1 cellular context compared by ENCODE assay signal in the genomic region with DNA sequence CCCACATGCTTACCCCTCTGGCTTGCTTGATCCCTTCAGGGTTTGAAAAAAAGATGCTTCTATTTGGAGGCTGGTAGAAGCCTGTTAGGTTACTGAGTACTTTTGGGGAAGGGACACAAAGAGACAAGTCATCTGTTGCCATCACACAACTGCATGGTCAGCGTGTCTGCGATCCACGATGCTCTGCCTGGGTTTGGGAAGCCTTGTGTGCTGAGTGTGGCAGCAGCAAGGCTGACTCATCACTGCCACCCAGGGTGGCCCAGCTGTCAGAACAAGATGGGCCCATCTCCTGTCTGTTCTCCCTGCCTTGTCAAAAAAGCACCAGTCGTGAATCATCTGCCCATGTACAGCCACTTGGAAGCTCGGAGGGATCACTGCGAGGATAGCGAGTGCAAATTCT.
TF ChIP-seq lines count a peak whose summit lies in the region.

No MANE protein-coding gene starts in this region.

TF ChIP-seq in HEK293, 187 proteins besides CTCF, POLR2A, EP300 and RAD21 (continued from another document):
- TF ChIP-seq, protein P1, sequence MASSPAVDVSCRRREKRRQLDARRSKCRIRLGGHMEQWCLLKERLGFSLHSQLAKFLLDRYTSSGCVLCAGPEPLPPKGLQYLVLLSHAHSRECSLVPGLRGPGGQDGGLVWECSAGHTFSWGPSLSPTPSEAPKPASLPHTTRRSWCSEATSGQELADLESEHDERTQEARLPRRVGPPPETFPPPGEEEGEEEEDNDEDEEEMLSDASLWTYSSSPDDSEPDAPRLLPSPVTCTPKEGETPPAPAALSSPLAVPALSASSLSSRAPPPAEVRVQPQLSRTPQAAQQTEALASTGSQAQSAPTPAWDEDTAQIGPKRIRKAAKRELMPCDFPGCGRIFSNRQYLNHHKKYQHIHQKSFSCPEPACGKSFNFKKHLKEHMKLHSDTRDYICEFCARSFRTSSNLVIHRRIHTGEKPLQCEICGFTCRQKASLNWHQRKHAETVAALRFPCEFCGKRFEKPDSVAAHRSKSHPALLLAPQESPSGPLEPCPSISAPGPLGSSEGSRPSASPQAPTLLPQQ (tag by site-specific recombination; IDR thresholded peaks at IDR 0.05), result 0 out of 2 replicates have a peak, but pooled peaks have one; percentile 24
- no peak for TF ChIP-seq ZNF596 (tag by site-specific recombination; IDR thresholded peaks at IDR 0.05)
- TF ChIP-seq, protein P2, sequence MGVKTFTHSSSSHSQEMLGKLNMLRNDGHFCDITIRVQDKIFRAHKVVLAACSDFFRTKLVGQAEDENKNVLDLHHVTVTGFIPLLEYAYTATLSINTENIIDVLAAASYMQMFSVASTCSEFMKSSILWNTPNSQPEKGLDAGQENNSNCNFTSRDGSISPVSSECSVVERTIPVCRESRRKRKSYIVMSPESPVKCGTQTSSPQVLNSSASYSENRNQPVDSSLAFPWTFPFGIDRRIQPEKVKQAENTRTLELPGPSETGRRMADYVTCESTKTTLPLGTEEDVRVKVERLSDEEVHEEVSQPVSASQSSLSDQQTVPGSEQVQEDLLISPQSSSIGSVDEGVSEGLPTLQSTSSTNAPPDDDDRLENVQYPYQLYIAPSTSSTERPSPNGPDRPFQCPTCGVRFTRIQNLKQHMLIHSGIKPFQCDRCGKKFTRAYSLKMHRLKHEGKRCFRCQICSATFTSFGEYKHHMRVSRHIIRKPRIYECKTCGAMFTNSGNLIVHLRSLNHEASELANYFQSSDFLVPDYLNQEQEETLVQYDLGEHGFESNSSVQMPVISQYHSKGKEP (tag by site-specific recombination; IDR thresholded peaks at IDR 0.05), result no peak
- TF ChIP-seq, protein P3, sequence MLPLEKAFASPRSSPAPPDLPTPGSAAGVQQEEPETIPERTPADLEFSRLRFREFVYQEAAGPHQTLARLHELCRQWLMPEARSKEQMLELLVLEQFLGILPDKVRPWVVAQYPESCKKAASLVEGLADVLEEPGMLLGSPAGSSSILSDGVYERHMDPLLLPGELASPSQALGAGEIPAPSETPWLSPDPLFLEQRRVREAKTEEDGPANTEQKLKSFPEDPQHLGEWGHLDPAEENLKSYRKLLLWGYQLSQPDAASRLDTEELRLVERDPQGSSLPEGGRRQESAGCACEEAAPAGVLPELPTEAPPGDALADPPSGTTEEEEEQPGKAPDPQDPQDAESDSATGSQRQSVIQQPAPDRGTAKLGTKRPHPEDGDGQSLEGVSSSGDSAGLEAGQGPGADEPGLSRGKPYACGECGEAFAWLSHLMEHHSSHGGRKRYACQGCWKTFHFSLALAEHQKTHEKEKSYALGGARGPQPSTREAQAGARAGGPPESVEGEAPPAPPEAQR (tag by site-specific recombination; IDR thresholded peaks at IDR 0.05), result no peak
- TF ChIP-seq, protein P4, sequence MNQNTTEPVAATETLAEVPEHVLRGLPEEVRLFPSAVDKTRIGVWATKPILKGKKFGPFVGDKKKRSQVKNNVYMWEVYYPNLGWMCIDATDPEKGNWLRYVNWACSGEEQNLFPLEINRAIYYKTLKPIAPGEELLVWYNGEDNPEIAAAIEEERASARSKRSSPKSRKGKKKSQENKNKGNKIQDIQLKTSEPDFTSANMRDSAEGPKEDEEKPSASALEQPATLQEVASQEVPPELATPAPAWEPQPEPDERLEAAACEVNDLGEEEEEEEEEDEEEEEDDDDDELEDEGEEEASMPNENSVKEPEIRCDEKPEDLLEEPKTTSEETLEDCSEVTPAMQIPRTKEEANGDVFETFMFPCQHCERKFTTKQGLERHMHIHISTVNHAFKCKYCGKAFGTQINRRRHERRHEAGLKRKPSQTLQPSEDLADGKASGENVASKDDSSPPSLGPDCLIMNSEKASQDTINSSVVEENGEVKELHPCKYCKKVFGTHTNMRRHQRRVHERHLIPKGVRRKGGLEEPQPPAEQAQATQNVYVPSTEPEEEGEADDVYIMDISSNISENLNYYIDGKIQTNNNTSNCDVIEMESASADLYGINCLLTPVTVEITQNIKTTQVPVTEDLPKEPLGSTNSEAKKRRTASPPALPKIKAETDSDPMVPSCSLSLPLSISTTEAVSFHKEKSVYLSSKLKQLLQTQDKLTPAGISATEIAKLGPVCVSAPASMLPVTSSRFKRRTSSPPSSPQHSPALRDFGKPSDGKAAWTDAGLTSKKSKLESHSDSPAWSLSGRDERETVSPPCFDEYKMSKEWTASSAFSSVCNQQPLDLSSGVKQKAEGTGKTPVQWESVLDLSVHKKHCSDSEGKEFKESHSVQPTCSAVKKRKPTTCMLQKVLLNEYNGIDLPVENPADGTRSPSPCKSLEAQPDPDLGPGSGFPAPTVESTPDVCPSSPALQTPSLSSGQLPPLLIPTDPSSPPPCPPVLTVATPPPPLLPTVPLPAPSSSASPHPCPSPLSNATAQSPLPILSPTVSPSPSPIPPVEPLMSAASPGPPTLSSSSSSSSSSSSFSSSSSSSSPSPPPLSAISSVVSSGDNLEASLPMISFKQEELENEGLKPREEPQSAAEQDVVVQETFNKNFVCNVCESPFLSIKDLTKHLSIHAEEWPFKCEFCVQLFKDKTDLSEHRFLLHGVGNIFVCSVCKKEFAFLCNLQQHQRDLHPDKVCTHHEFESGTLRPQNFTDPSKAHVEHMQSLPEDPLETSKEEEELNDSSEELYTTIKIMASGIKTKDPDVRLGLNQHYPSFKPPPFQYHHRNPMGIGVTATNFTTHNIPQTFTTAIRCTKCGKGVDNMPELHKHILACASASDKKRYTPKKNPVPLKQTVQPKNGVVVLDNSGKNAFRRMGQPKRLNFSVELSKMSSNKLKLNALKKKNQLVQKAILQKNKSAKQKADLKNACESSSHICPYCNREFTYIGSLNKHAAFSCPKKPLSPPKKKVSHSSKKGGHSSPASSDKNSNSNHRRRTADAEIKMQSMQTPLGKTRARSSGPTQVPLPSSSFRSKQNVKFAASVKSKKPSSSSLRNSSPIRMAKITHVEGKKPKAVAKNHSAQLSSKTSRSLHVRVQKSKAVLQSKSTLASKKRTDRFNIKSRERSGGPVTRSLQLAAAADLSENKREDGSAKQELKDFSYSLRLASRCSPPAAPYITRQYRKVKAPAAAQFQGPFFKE (tag by site-specific recombination; IDR thresholded peaks at IDR 0.05; ENCODE audit: borderline replicate concordance), result no peak
- TF ChIP-seq ZNF214 (tag by site-specific recombination; IDR thresholded peaks at IDR 0.05; ENCODE audit: borderline replicate concordance), result no peak
- no peak for TF ChIP-seq MEIS1 (CRISPR knock-in tag; IDR thresholded peaks at IDR 0.05; ENCODE audit: borderline replicate concordance)
- no peak for TF ChIP-seq ZNF174 (tag by site-specific recombination; IDR thresholded peaks at IDR 0.05)
- TF ChIP-seq ZNF530 (tag by site-specific recombination; IDR thresholded peaks at IDR 0.05; ENCODE audit: low read depth), result no peak
- TF ChIP-seq, protein P5, sequence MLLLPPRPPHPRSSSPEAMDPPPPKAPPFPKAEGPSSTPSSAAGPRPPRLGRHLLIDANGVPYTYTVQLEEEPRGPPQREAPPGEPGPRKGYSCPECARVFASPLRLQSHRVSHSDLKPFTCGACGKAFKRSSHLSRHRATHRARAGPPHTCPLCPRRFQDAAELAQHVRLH (tag by site-specific recombination; IDR thresholded peaks at IDR 0.05), result no peak
